In the genomic region with DNA sequence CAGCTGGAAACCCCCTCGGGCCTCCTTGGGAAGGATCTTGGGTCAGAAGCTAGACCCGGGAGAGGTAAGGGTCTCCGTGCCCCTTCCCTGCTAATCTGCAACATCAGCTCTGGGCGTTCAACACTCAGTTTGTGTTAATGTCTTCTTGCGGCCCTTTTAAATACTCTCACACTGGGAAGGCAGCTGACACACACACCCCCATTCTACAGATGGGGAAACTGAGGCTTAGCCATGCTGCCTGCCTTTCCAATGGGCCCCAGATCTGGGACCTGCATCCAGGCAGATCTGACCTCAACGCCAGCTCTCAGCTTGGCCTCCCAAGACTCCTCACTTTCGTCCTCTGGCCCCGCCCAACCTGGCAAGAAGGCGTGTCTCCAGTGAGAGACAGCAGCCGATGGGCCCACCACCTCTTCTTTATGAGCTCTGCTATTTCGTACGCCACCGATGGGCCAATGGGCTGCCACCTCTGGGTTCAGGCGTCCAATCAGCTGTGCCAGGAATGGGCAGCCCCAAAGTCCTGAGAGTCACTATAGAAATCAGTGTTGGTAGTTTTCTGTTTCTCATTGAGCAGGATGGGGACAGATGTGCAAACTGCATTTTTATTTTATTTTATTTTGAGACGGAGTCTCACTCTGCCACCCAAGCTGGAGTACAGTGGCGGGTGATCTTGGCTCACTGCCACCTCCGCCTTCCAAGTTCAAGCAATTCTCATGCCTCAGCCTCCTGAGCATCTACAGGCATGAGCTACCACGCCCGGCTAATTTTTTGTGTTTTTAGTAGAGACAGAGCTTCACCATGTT, we compare ENCODE assay signal across 10 cellular contexts. TPM values are rescaled to one million over a fixed set of nuclear protein-coding genes. Genes with fewer than 3 reads are reported as not detected.
DNase-seq lines count a peak whose midpoint lies in the region; ATAC-seq lines count a peak whose summit lies in the region.
"Had no signal": no experiment of that assay in that cellular context is flagged by ENCODE, and none has a peak within 500 bp of the region (broad histone marks: within the 10 kb centered on the region; RNA-seq: fewer than 3 reads in every experiment).

No MANE protein-coding gene starts in this region.

- peak overlapping the region; percentile 89 for H3K27ac Mint-ChIP-seq in activated T-cell treated with anti-CD3 and anti-CD28 coated beads, Interleukin-2, amount 50 U/mL, for 24 hours
- H3K27ac Mint-ChIP-seq in activated CD8-positive, alpha-beta T cell treated with anti-CD3 and anti-CD28 coated beads, Interleukin-2, amount 10 ng/mL, durations not matched to agents 7 days and 5 days = peak overlapping the region; percentile 89
- peak overlapping the region; percentile 87 to 94 (median 92) for H3K27ac Mint-ChIP-seq in immature natural killer cell

- no peaks in the 10 kb centered on the region for H3K27me3 Mint-ChIP-seq in activated T-cell treated with anti-CD3 and anti-CD28 coated beads, Interleukin-2, amount 50 U/mL, for 24 hours
- no peaks in the 10 kb centered on the region for H3K27me3 Mint-ChIP-seq in activated CD8-positive, alpha-beta T cell treated with anti-CD3 and anti-CD28 coated beads, Interleukin-2, amount 10 ng/mL, durations not matched to agents 7 days and 5 days (ENCODE audit: low read depth)
- H3K27me3 Mint-ChIP-seq in immature natural killer cell (ENCODE audit: low read depth in 3 of 3) = peaks cover 7 to 23% (median 17%) of the 10 kb centered on the region in 3 donors

- H3K4me1 Mint-ChIP-seq in activated T-cell treated with anti-CD3 and anti-CD28 coated beads, Interleukin-2, amount 50 U/mL, for 24 hours (ENCODE audit: low read depth) = peaks cover 77% of the 10 kb centered on the region
- H3K4me1 Mint-ChIP-seq in activated CD8-positive, alpha-beta T cell treated with anti-CD3 and anti-CD28 coated beads, Interleukin-2, amount 10 ng/mL, durations not matched to agents 7 days and 5 days (ENCODE audit: low read depth) = peaks cover 80% of the 10 kb centered on the region
- H3K4me1 Mint-ChIP-seq in immature natural killer cell = peaks cover 79 to 90% of the 10 kb centered on the region in 2 donors

- peaks cover 62% of the 10 kb centered on the region for H3K36me3 Mint-ChIP-seq in activated T-cell treated with anti-CD3 and anti-CD28 coated beads, Interleukin-2, amount 50 U/mL, for 24 hours (ENCODE audit: low read depth)
- H3K36me3 Mint-ChIP-seq in activated CD8-positive, alpha-beta T cell treated with anti-CD3 and anti-CD28 coated beads, Interleukin-2, amount 10 ng/mL, durations not matched to agents 7 days and 5 days (ENCODE audit: low read depth) = peaks cover 69% of the 10 kb centered on the region
- H3K36me3 Mint-ChIP-seq in immature natural killer cell = peaks cover 5 to 8% (median 6%) of the 10 kb centered on the region in 3 donors

- CTCF ChIA-PET in activated CD8-positive, alpha-beta T cell treated with anti-CD3 and anti-CD28 coated beads, Interleukin-2, amount 10 ng/mL, durations not matched to agents 7 days and 5 days (lab: Charles Lee) = interaction anchor here (0.6 to 1.0 kb wide), 3 partner anchors 11 to 282 kb away, joined by 3 to 4 read pairs (median 3); a partner anchor contains a TSS

- H3K4me3 Mint-ChIP-seq in activated T-cell treated with anti-CD3 and anti-CD28 coated beads, Interleukin-2, amount 50 U/mL, for 24 hours = no peak overlapping the region
- H3K4me3 Mint-ChIP-seq in activated CD8-positive, alpha-beta T cell treated with anti-CD3 and anti-CD28 coated beads, Interleukin-2, amount 10 ng/mL, durations not matched to agents 7 days and 5 days = no peak overlapping the region
- H3K4me3 Mint-ChIP-seq in immature natural killer cell = peak overlapping the region; percentile 42 to 68 (median 65)

- H3K27ac ChIP-seq in thymus (ENCODE audit: low read depth) = peak overlapping the region; percentile 36

- no peak for DNase-seq in activated T-cell treated with anti-CD3 and anti-CD28 coated beads, Interleukin-2, amount 50 U/mL, for 24 hours
- DNase-seq in activated T-cell treated with anti-CD3 and anti-CD28 coated beads, Interleukin-2, amount 50 U/mL, for 1 hour = no peak
- DNase-seq in activated CD8-positive, alpha-beta T cell treated with anti-CD3 and anti-CD28 coated beads, Interleukin-2, amount 10 ng/mL, durations not matched to agents 7 days and 5 days = no peak
- DNase-seq in immature natural killer cell (no peak), NCI-H2081 (lab: John Stamatoyannopoulos, UW) (no peak), SW480 (ENCODE audit: low spot score) (no peak), HK-2 (ENCODE audit: unreplicated experiment) (no peak)

- POLR2A ChIA-PET in activated CD8-positive, alpha-beta T cell treated with anti-CD3 and anti-CD28 coated beads, Interleukin-2, amount 10 ng/mL, durations not matched to agents 7 days and 5 days (lab: Charles Lee) = interaction anchor here (0.7 kb wide), 1 partner anchor 45 kb away, joined by 5 read pairs; no protein-coding TSS in a partner anchor

- peaks cover 30% of the 10 kb centered on the region for H3K36me3 ChIP-seq in thymus (ENCODE audit: control insufficient read depth, insufficient read depth)

- WGBS in thymus = 96% methylated on average over 19 of the region's 19 CpGs

- H3K27me3 ChIP-seq in thymus (ENCODE audit: control insufficient read depth, insufficient read depth) = no peaks in the 10 kb centered on the region
- H3K27me3 ChIP-seq: adrenal gland had no signal

- H3K4me1 ChIP-seq in thymus (ENCODE audit: control insufficient read depth, insufficient read depth, low read length) = peaks cover 31% of the 10 kb centered on the region

- ATAC-seq in activated CD8-positive, alpha-beta T cell treated with anti-CD3 and anti-CD28 coated beads, Interleukin-2, amount 10 ng/mL, durations not matched to agents 7 days and 5 days = no peak
- ATAC-seq: left lobe of liver had no signal

- H3K9me3 Mint-ChIP-seq in activated T-cell treated with anti-CD3 and anti-CD28 coated beads, Interleukin-2, amount 50 U/mL, for 24 hours = no peaks in the 10 kb centered on the region
- H3K9me3 Mint-ChIP-seq in activated CD8-positive, alpha-beta T cell treated with anti-CD3 and anti-CD28 coated beads, Interleukin-2, amount 10 ng/mL, durations not matched to agents 7 days and 5 days (ENCODE audit: insufficient read depth) = peaks cover 6% of the 10 kb centered on the region
- H3K9me3 Mint-ChIP-seq in immature natural killer cell = no peaks in the 10 kb centered on the region

- H3K4me3 ChIP-seq in thymus (ENCODE audit: low read length) = no peak overlapping the region
- H3K4me3 ChIP-seq: adrenal gland had no signal

- no peaks in the 10 kb centered on the region for H3K9me3 ChIP-seq in thymus (ENCODE audit: control insufficient read depth)
- H3K9me3 ChIP-seq: adrenal gland had no signal

RNA-seq across cellular contexts. Expression of a gene that starts 43.8 kb away (rescaled TPM):
- total RNA-seq in activated CD8-positive, alpha-beta T cell treated with anti-CD3 and anti-CD28 coated beads, Interleukin-2, amount 10 ng/mL, durations not matched to agents 7 days and 5 days = 100 to 1,000 TPM; 239 to 240 TPM
- polyA plus RNA-seq in immature natural killer cell = 100 to 1,000 TPM in 1 of 3 donors, 10 to 100 TPM in 2; 62.9 to 170 (median 92.7) TPM
- polyA plus RNA-seq in thymus = 102 TPM

Comparison
In these comparisons a context has a peak if more than half of its experiments do, and no peak if none do; other contexts are left out.
1. H3K4me3 Mint-ChIP-seq: peak in immature natural killer cell (5 of 5); none in activated T-cell treated with anti-CD3 and anti-CD28 coated beads, Interleukin-2, amount 50 U/mL, for 24 hours (single experiment) and activated CD8-positive, alpha-beta T cell treated with anti-CD3 and anti-CD28 coated beads, Interleukin-2, amount 10 ng/mL, durations not matched to agents 7 days and 5 days (single experiment).
2. Peak in every context shown above with its lines, with median percentiles within 50 percentile points of each other: H3K27ac Mint-ChIP-seq.